Comparison of ENCODE assay signal across 8 cellular contexts in genomic region chr17:43869031-43869430, GRCh38. TPM values are rescaled to one million over a fixed set of nuclear protein-coding genes. Genes with fewer than 3 reads are reported as not detected.
"Had no signal": no experiment of that assay in that cellular context is flagged by ENCODE, and none has a peak within 500 bp of the region (broad histone marks: within the 10 kb centered on the region; RNA-seq: fewer than 3 reads in every experiment).

No MANE protein-coding gene starts in this region.

RNA-seq across cellular contexts. Expression of gene CD300LG, which starts 22.1 kb away (rescaled TPM):
- total RNA-seq: OCI-LY7, PC-3, PC-9, RPMI7951, SJCRH30, SJSA1, SK-MEL-5 had no signal
- polyA plus RNA-seq: SK-N-SH had no signal

RNA-seq across cellular contexts. Expression of gene MPP3, which starts 36.1 kb away (rescaled TPM):
- total RNA-seq: OCI-LY7 had no signal
